Comparison of ENCODE assay signal across 10 cellular contexts in the genomic region with DNA sequence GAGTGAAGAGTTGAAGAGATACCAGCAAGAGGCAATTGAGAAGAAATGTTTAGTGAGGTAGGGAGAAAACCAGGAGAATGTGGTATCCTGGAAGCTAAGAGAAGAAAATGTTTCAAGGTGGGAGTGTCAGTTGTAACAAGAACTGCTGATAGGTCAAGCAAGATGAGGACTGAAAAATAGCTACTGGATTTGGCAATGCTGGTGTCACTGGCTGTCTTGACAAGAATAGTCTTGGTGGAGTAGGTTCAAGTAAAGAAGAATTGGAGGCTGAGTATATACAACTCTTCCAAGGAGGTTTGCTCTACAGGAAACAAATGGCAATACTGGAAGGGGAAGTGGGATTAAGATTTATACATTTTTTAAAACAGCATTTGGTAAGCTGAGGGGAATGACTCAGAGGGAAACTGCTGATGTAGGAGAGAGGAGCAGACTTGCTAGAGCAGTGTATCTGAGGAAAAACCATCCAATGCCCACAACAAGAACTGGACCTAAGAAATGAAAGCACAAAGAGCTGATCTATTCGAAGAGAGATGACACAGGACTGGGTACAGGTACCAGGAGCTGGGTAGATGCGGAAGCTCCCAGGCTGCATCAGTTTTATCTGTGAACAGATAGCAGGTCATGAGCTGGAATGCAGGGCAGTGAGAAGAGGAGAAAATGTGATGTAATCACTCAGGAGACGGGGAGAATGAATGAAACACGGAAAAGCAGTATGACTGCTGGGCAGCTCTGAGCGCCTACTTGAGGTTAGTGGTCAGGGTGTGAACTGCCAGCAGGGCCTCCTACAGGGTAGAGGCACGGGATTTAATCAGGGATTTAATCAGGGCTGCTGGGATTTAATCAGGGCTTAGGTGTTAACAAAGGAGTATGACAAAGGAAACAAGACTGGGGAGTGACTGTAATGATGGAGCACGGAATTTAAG. TPM values are rescaled to one million over a fixed set of nuclear protein-coding genes. Genes with fewer than 3 reads are reported as not detected.
A peak's percentile ranks its signal among the peaks of the same experiment; 100 is the strongest.
DNase-seq lines count a peak whose midpoint lies in the region; ATAC-seq lines count a peak whose summit lies in the region.
"Had no signal": no experiment of that assay in that cellular context is flagged by ENCODE, and none has a peak within 500 bp of the region (broad histone marks: within the 10 kb centered on the region; RNA-seq: fewer than 3 reads in every experiment).

No MANE protein-coding gene starts in this region.

- no peak for ATAC-seq in HG02678 (IDR thresholded peaks at IDR 0.05; ENCODE audit: unreplicated experiment)

- DNase-seq in GM04504 (ENCODE audit: low read depth) (peak; percentile 23), NCI-H226 (peak; percentile 89), fibroblast of gingiva (ENCODE audit: low read depth) (peak; percentile 2), pons (ENCODE audit: low spot score) (peak; percentile 60), HuH-7 (ENCODE audit: low spot score) (no peak), AML-193 (lab: John Stamatoyannopoulos, UW) (no peak), SK-N-DZ (ENCODE audit: low spot score) (no peak)
- DNase-seq: NCI-H1105 treated with DMSO at 0.1 percent for 48 hours, stomach had no signal

RNA-seq across cellular contexts. Expression of gene FAM25A, which starts 34.5 kb away (rescaled TPM):
- not detected in 2 replicates for polyA plus RNA-seq in SK-N-DZ (2014; cell fraction: cytosol; rRNA removed)
- polyA plus RNA-seq in SK-N-DZ (2014; cell fraction: nucleus; rRNA removed): not detected in 2 replicates

RNA-seq across cellular contexts. Expression of gene GLUD1, which starts 40.0 kb away (rescaled TPM):
- 151 and 170 TPM in 2 replicates for polyA plus RNA-seq in SK-N-DZ (2014; cell fraction: cytosol; rRNA removed)
- polyA plus RNA-seq in SK-N-DZ (2014; cell fraction: nucleus; rRNA removed): 77.7 and 97.6 TPM in 2 replicates

RNA-seq across cellular contexts. Expression of gene SHLD2, which starts 40.4 kb away (rescaled TPM):
- polyA plus RNA-seq in SK-N-DZ (2014; cell fraction: cytosol; rRNA removed): 32.3 and 36.6 TPM in 2 replicates
- 26.3 and 27.9 TPM in 2 replicates for polyA plus RNA-seq in SK-N-DZ (2014; cell fraction: nucleus; rRNA removed)

Comparison
In these comparisons a context has a peak if more than half of its experiments do, and no peak if none do; other contexts are left out.
1. DNase-seq: peak in GM04504 (single experiment), NCI-H226 (single experiment), fibroblast of gingiva (single experiment) and pons (single experiment); none in HuH-7 (single experiment), AML-193 (0 of 2) and SK-N-DZ (single experiment).